8 cellular contexts compared by ENCODE assay signal in genomic region chr12:27383429-27384260, GRCh38. TPM values are rescaled to one million over a fixed set of nuclear protein-coding genes. Genes with fewer than 3 reads are reported as not detected.
DNase-seq lines count a peak whose midpoint lies in the region; ATAC-seq and TF ChIP-seq lines count a peak whose summit lies in the region.

No MANE protein-coding gene starts in this region.

- intact Hi-C loops in spleen (cut with DNase I; ENCODE audit: low total_unique reads): no loop called here

- H3K27me3 ChIP-seq in spleen (replicated peaks in 1 of 7): no peaks in the 10 kb centered on the region

- 66 to 72% (median 68%) methylated on average over 12 of the region's 12 CpGs for whole genome bisulfite sequencing in spleen, 5 donors

- no peak for TF ChIP-seq POLR2A in spleen (IDR thresholded peaks at IDR 0.05)

- ATAC-seq in GM19324 (IDR thresholded peaks at IDR 0.05; ENCODE audit: low FRiP score, unreplicated experiment): no peak

- no peaks in the 10 kb centered on the region for H3K4me1 ChIP-seq in spleen

- TF ChIP-seq CTCF in astrocyte of the cerebellum (IDR thresholded peaks at IDR 0.05; ENCODE audit: low read depth, low read length, missing control alignments): peak; percentile 93
- peak; percentile 29 to 90 (median 76) for TF ChIP-seq CTCF in spleen (IDR thresholded peaks at IDR 0.05 in 8 of 11, conservative IDR thresholded peaks at IDR 0.05 in 3 of 11)

- peak; percentile 78 for DNase-seq in Caki2 (ENCODE audit: low read depth)
- DNase-seq in GOT3 (lab: John Stamatoyannopoulos, UW): peak; percentile 28
- peak; percentile 50 for DNase-seq in NCI-H1694 (lab: John Stamatoyannopoulos, UW)
- peak; percentile 23 for DNase-seq in T-helper 22 cell (ENCODE audit: low read depth)
- peak; percentile 73 for DNase-seq in astrocyte of the cerebellum (ENCODE audit: low read depth)
- DNase-seq in iPS DF 4.7 (ENCODE audit: extremely low read depth, low spot score): peak; percentile 49
- peak; percentile 83 for DNase-seq in spleen

- no peak overlapping the region for H3K27ac ChIP-seq in spleen

- H3K36me3 ChIP-seq in spleen: no peaks in the 10 kb centered on the region

- H3K9me3 ChIP-seq in spleen: no peaks in the 10 kb centered on the region

- no peak overlapping the region for H3K4me3 ChIP-seq in astrocyte of the cerebellum (ENCODE audit: low read depth, low read length)
- H3K4me3 ChIP-seq in spleen: no peak overlapping the region

- in situ Hi-C loops in Caki2 (cut with HindIII; ENCODE audit: low pct_unique_long_range_greater_than_20kb, low sequenced_read_pairs) (no loop called here), astrocyte of the cerebellum (cut with HindIII; ENCODE audit: low sequenced_read_pairs) (no loop called here)

RNA-seq across cellular contexts. Expression of gene BMAL2, which starts 51.0 kb away (rescaled TPM):
- 19.6 and 23.5 TPM in 2 replicates for total RNA-seq in Caki2 (2014; rRNA removed; shearing (Covaris generic); ENCODE audit: low replicate concordance)
- 1 to 10 TPM; 1.1 to 3.7 (median 2.1) TPM for total RNA-seq in spleen
- polyA plus RNA-seq in spleen: 1 to 10 TPM in 2 of 3 donors, under 1 TPM in 1; 0.67 to 1.4 (median 1.3) TPM

Comparison
In these comparisons a context has a peak if more than half of its experiments do, and no peak if none do; other contexts are left out.
1. DNase-seq: peak in every context shown above with its lines; median percentile 83 in spleen; 78 in Caki2; 73 in astrocyte of the cerebellum; 50 in NCI-H1694; 49 in iPS DF 4.7; 28 in GOT3; 23 in T-helper 22 cell.